12 cellular contexts compared by ENCODE assay signal in genomic region chr12:92096346-92097136, GRCh38. TPM values are rescaled to one million over a fixed set of nuclear protein-coding genes. Genes with fewer than 3 reads are reported as not detected.
A peak's percentile ranks its signal among the peaks of the same experiment; 100 is the strongest.
DNase-seq lines count a peak whose midpoint lies in the region; ATAC-seq and TF ChIP-seq lines count a peak whose summit lies in the region.
"Had no signal": no experiment of that assay in that cellular context is flagged by ENCODE, and none has a peak within 500 bp of the region (broad histone marks: within the 10 kb centered on the region; RNA-seq: fewer than 3 reads in every experiment).

No MANE protein-coding gene starts in this region.

- peak overlapping the region; percentile 55 for H3K4me2 ChIP-seq in skeletal muscle satellite cell (ENCODE audit: low read length)

- TF ChIP-seq CTCF in brain (conservative IDR thresholded peaks at IDR 0.05) (no peak), right lobe of liver (IDR thresholded peaks at IDR 0.05) (no peak), GM20000 (IDR thresholded peaks at IDR 0.05; ENCODE audit: extremely low read depth, missing control alignments) (no peak)

- no peaks in the 10 kb centered on the region for H3K36me3 ChIP-seq in skeletal muscle satellite cell (ENCODE audit: insufficient read depth, low read length)
- H3K36me3 ChIP-seq in right lobe of liver, result no peaks in the 10 kb centered on the region
- H3K36me3 ChIP-seq: ascending aorta, gastrocnemius medialis, thyroid gland had no signal

- H3K9me3 Mint-ChIP-seq in activated naive CD4-positive, alpha-beta T cell treated with anti-CD3 and anti-CD28 coated beads for 36 hours, result peaks cover 9% of the 10 kb centered on the region
- peaks cover 3 to 12% (median 10%) of the 10 kb centered on the region in 5 experiments for H3K9me3 Mint-ChIP-seq in brain

- intact Hi-C loops in activated naive CD4-positive, alpha-beta T cell treated with anti-CD3 and anti-CD28 coated beads for 36 hours (cut with micrococcal nuclease), result loop anchor here (1.0 kb wide), 3 partner anchors 10 to 31 kb away; no protein-coding TSS in a partner anchor
- intact Hi-C loops in right lobe of liver (cut with DNase I), result no loop called here

- WGBS in right lobe of liver (ENCODE audit: insufficient coverage, low coverage, low lambda C conversion rate, missing lambda C conversion rate), result 71% methylated on average over 2 of the region's 2 CpGs

- H3K4me1 Mint-ChIP-seq in activated naive CD4-positive, alpha-beta T cell treated with anti-CD3 and anti-CD28 coated beads for 36 hours (ENCODE audit: low read depth), result peaks cover 51% of the 10 kb centered on the region
- peaks cover 6% of the 10 kb centered on the region for H3K4me1 Mint-ChIP-seq in brain

- peaks cover 34% of the 10 kb centered on the region for H3K4me1 ChIP-seq in skeletal muscle satellite cell (ENCODE audit: control insufficient read depth, insufficient read depth, low read length)
- peaks cover 0 to 26% (median 6%) of the 10 kb centered on the region in 4 donors for H3K4me1 ChIP-seq in right lobe of liver
- H3K4me1 ChIP-seq: ascending aorta, gastrocnemius medialis, thyroid gland had no signal

- peak overlapping the region; percentile 89 for H3K27ac Mint-ChIP-seq in activated naive CD4-positive, alpha-beta T cell treated with anti-CD3 and anti-CD28 coated beads for 36 hours
- peak overlapping the region in 4 of 5 experiments; percentile 2 to 35 (median 14) for H3K27ac Mint-ChIP-seq in brain

- H3K27me3 ChIP-seq in skeletal muscle satellite cell (ENCODE audit: control insufficient read depth, insufficient read depth, low read length) (no peaks in the 10 kb centered on the region), right lobe of liver (no peaks in the 10 kb centered on the region)
- H3K27me3 ChIP-seq: ascending aorta, gastrocnemius medialis, thyroid gland had no signal

- CTCF ChIA-PET in activated naive CD4-positive, alpha-beta T cell treated with anti-CD3 and anti-CD28 coated beads for 36 hours (lab: Charles Lee), result interaction anchor here (0.6 to 3.3 kb wide), 7 partner anchors 8 to 714 kb away, joined by 3 to 10 read pairs (median 4); no protein-coding TSS in a partner anchor

- H3K9me3 ChIP-seq in skeletal muscle satellite cell (replicated peaks; ENCODE audit: low read length), result no peaks in the 10 kb centered on the region
- no peaks in the 10 kb centered on the region for H3K9me3 ChIP-seq in right lobe of liver
- H3K9me3 ChIP-seq: ascending aorta, gastrocnemius medialis, thyroid gland had no signal

- TF ChIP-seq POLR2A in right lobe of liver (IDR thresholded peaks at IDR 0.05), result no peak

- H3K27ac ChIP-seq in right lobe of liver, result no peak overlapping the region
- H3K27ac ChIP-seq: gastrocnemius medialis, thyroid gland had no signal

- peak overlapping the region; percentile 23 for H3K4me3 Mint-ChIP-seq in activated naive CD4-positive, alpha-beta T cell treated with anti-CD3 and anti-CD28 coated beads for 36 hours
- H3K4me3 Mint-ChIP-seq in brain, result no peak overlapping the region

- H3K4me3 ChIP-seq in skeletal muscle satellite cell (ENCODE audit: low read length) (no peak overlapping the region), right lobe of liver (no peak overlapping the region)
- H3K4me3 ChIP-seq: ascending aorta, gastrocnemius medialis, thyroid gland had no signal

- peaks cover 16% of the 10 kb centered on the region for H3K36me3 Mint-ChIP-seq in activated naive CD4-positive, alpha-beta T cell treated with anti-CD3 and anti-CD28 coated beads for 36 hours (ENCODE audit: low read depth)
- peaks cover 14% of the 10 kb centered on the region for H3K36me3 Mint-ChIP-seq in brain

- H3K9ac ChIP-seq in skeletal muscle satellite cell (ENCODE audit: low read depth, low read length), result no peak overlapping the region

- DNase-seq in activated naive CD4-positive, alpha-beta T cell treated with anti-CD3 and anti-CD28 coated beads for 36 hours, result peak; percentile 56
- no peak for DNase-seq in activated naive CD4-positive, alpha-beta T cell (lab: John Stamatoyannopoulos, UW)
- DNase-seq in right lobe of liver, result no peak
- no peak for DNase-seq in AG20443 (ENCODE audit: low spot score)
- DNase-seq in GM20000 (ENCODE audit: low spot score), result no peak
- DNase-seq: gastrocnemius medialis, NCI-H2029, thyroid gland had no signal

- ATAC-seq in SK-N-SH treated with all-trans-retinoic acid at 6 μM for 48 hours, result peak; percentile 57
- no peak for ATAC-seq in right lobe of liver
- ATAC-seq: gastrocnemius medialis had no signal

- no peaks in the 10 kb centered on the region for H3K27me3 Mint-ChIP-seq in activated naive CD4-positive, alpha-beta T cell treated with anti-CD3 and anti-CD28 coated beads for 36 hours (ENCODE audit: low read depth)
- no peaks in the 10 kb centered on the region for H3K27me3 Mint-ChIP-seq in brain

TF ChIP-seq in SK-N-SH treated with all-trans-retinoic acid at 6 μM for 48 hours, 23 proteins besides CTCF, POLR2A, EP300 and RAD21:
- TF ChIP-seq ZC3H10 (CRISPR knock-in tag; IDR thresholded peaks at IDR 0.05), result no peak
- TF ChIP-seq RARB (CRISPR knock-in tag; IDR thresholded peaks at IDR 0.05), result no peak
TF ChIP-seq in SK-N-SH treated with all-trans-retinoic acid at 6 μM for 48 hours: peak in this region for 0.

RNA-seq across cellular contexts. Expression of gene BTG1, which starts 49.1 kb away (rescaled TPM):
- total RNA-seq in activated naive CD4-positive, alpha-beta T cell treated with anti-CD3 and anti-CD28 coated beads for 36 hours, result 100 to 1,000 TPM; 218 to 223 TPM
- 72.6 TPM for polyA plus RNA-seq in brain (ENCODE audit: insufficient read depth, low read depth, low replicate concordance)
- total RNA-seq in skeletal muscle satellite cell (2012; rRNA removed), result 9.8 and 10.9 TPM in 2 replicates
- total RNA-seq in right lobe of liver, result 100 to 1,000 TPM in 1 of 6 experiments, 10 to 100 TPM in 5; 23.4 to 129 (median 52.8) TPM
